In the genomic region with DNA sequence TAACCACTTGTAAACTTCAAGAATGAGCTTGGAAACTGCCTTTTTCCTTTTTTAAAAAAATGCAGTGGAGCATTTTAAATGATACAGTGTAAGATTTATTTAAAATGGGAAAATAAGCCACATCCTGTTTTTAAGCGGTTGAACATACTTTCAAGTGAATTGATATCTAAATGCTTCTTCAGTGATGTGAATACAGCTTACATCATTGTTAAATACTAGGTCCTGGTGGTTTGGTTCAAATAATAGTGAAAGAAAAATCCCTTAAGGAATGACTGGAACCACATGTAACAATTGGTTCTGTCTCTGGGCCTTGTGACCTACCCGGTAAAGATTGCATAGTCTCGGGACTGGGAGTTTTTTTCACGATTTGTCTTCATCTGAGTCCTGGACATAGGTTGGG, we compare ENCODE assay signal across 23 cellular contexts. TPM values are rescaled to one million over a fixed set of nuclear protein-coding genes. Genes with fewer than 3 reads are reported as not detected.
DNase-seq lines count a peak whose midpoint lies in the region; ATAC-seq, FAIRE-seq and TF ChIP-seq lines count a peak whose summit lies in the region.
"Had no signal": no experiment of that assay in that cellular context is flagged by ENCODE, and none has a peak within 500 bp of the region (broad histone marks: within the 10 kb centered on the region; RNA-seq: fewer than 3 reads in every experiment).

No MANE protein-coding gene starts in this region.

- H3K9me3 Mint-ChIP-seq in WTC11 (peaks cover 11% of the 10 kb centered on the region), MCF 10A (ENCODE audit: unreplicated experiment) (no peaks in the 10 kb centered on the region)
- H3K9me3 Mint-ChIP-seq: CD4-positive, alpha-beta T cell had no signal

- DNase-seq in AG10803 (ENCODE audit: low read depth) (peak; percentile 65), HCEC 1CT (peak; percentile 28), WTC11 (ENCODE audit: low spot score) (no peak), fibroblast of the aortic adventitia (ENCODE audit: low read depth) (peak; percentile 35), HTR-8/SVneo (ENCODE audit: insufficient read length, low spot score) (no peak), gastrocnemius medialis (no peak), MCF 10A (ENCODE audit: unreplicated experiment) (no peak)
- DNase-seq: ACHN; CD4-positive, alpha-beta T cell; DND-41; GF-D8; KBM-7; NCI-H1436 treated with DMSO at 0.1 percent for 48 hours; NCI-H2227 treated with DMSO at 0.1 percent for 48 hours; NCI-H524; Peyer's patch had no signal

- FAIRE-seq in HTR-8/SVneo (lab: Jason Lieb, UNC) = no peak
- FAIRE-seq: GM12892, GM19239 had no signal

- H3K9me3 ChIP-seq in gastrocnemius medialis = no peaks in the 10 kb centered on the region
- H3K9me3 ChIP-seq: Peyer's patch had no signal

- BruUV-seq in MCF 10A (replicated peaks; lab: Mats Ljungman, UMichigan) = no TSS peak

- CTCF ChIA-PET in WTC11 (lab: Charles Lee) = no interaction called here
- CTCF ChIA-PET in MCF 10A (lab: Yijun Ruan, JAX) = interaction anchor here (0.6 to 0.7 kb wide), 2 partner anchors 47 to 493 kb away, joined by 3 to 4 read pairs; no protein-coding TSS in a partner anchor

- no peaks in the 10 kb centered on the region; the same call in 1 of the 2 replicates for H3K27me3 Mint-ChIP-seq in WTC11 (ENCODE audit: low read depth)
- peaks cover 24% of the 10 kb centered on the region for H3K27me3 Mint-ChIP-seq in MCF 10A (ENCODE audit: insufficient read depth, unreplicated experiment)

- peaks cover 4% of the 10 kb centered on the region; the same call in 1 of the 2 replicates for H3K36me3 Mint-ChIP-seq in WTC11
- no peaks in the 10 kb centered on the region for H3K36me3 Mint-ChIP-seq in MCF 10A (ENCODE audit: insufficient read depth, unreplicated experiment)

- POLR2A ChIA-PET in WTC11 (lab: Charles Lee) (no interaction called here), MCF 10A (lab: Yijun Ruan, JAX) (interaction anchor here (0.8 to 0.9 kb wide), 2 partner anchors 10 to 72 kb away, joined by 3 read pairs; no protein-coding TSS in a partner anchor)

- H3K4me1 Mint-ChIP-seq in WTC11 (peaks cover 51% of the 10 kb centered on the region), MCF 10A (ENCODE audit: insufficient read depth, unreplicated experiment) (peaks cover 5% of the 10 kb centered on the region)

- H3K27ac ChIP-seq in gastrocnemius medialis = no peak overlapping the region
- H3K27ac ChIP-seq: Peyer's patch had no signal

- H3K27ac Mint-ChIP-seq in WTC11 = no peak overlapping the region; the same call in 1 of the 2 replicates
- no peak overlapping the region for H3K27ac Mint-ChIP-seq in MCF 10A (ENCODE audit: low read depth, unreplicated experiment)
- H3K27ac Mint-ChIP-seq: CD4-positive, alpha-beta T cell had no signal

- no peak for TF ChIP-seq CTCF in AG10803 (conservative IDR thresholded peaks at IDR 0.05; ENCODE audit: low read length)
- TF ChIP-seq CTCF in WTC11 (IDR thresholded peaks at IDR 0.05) = no peak
- no peak for TF ChIP-seq CTCF in fibroblast of the aortic adventitia (IDR thresholded peaks at IDR 0.05; ENCODE audit: insufficient read depth, low read length)
- TF ChIP-seq CTCF in gastrocnemius medialis (IDR thresholded peaks at IDR 0.05 in 4 of 5, conservative IDR thresholded peaks at IDR 0.05 in 1 of 5) = no peak
- TF ChIP-seq CTCF in MCF 10A (IDR thresholded peaks at IDR 0.05; ENCODE audit: unreplicated experiment) = no peak

- no peaks in the 10 kb centered on the region for H3K36me3 ChIP-seq in gastrocnemius medialis
- H3K36me3 ChIP-seq: Peyer's patch had no signal

- no peak for TF ChIP-seq POLR2A in gastrocnemius medialis (IDR thresholded peaks at IDR 0.05)

- intact Hi-C loops in gastrocnemius medialis (cut with DNase I; ENCODE audit: low total_unique reads) = no loop called here
- intact Hi-C loops in MCF 10A (cut with micrococcal nuclease) = no loop called here

- H3K4me3 Mint-ChIP-seq in WTC11 (peak overlapping the region; percentile 15; the same call in 1 of the 2 replicates), MCF 10A (ENCODE audit: unreplicated experiment) (no peak overlapping the region)
- H3K4me3 Mint-ChIP-seq: CD4-positive, alpha-beta T cell had no signal

- peaks cover 0 to 3% (median 0%) of the 10 kb centered on the region in 3 donors for H3K27me3 ChIP-seq in gastrocnemius medialis
- H3K27me3 ChIP-seq: Peyer's patch had no signal

- ATAC-seq in WTC11 (no peak), GM21367 (IDR thresholded peaks at IDR 0.05; ENCODE audit: unreplicated experiment) (no peak), gastrocnemius medialis (no peak)
- ATAC-seq: HCT116, Right ventricle myocardium inferior, SK-N-SH treated with all-trans-retinoic acid at 6 μM for 48 hours had no signal

- H3K4me3 ChIP-seq in AG10803 (ENCODE audit: low read length) (no peak overlapping the region), fibroblast of the aortic adventitia (ENCODE audit: low read depth, low read length) (no peak overlapping the region), gastrocnemius medialis (no peak overlapping the region)
- H3K4me3 ChIP-seq: Peyer's patch had no signal

- no peaks in the 10 kb centered on the region for H3K4me1 ChIP-seq in gastrocnemius medialis
- H3K4me1 ChIP-seq: Peyer's patch had no signal

- in situ Hi-C loops in gastrocnemius medialis (cut with MboI; ENCODE audit: low sequenced_read_pairs in 4 of 4) = no loop called here

TF ChIP-seq in WTC11, 78 proteins besides CTCF, POLR2A, EP300 and RAD21 (continues in another document):
- TF ChIP-seq, protein P1, sequence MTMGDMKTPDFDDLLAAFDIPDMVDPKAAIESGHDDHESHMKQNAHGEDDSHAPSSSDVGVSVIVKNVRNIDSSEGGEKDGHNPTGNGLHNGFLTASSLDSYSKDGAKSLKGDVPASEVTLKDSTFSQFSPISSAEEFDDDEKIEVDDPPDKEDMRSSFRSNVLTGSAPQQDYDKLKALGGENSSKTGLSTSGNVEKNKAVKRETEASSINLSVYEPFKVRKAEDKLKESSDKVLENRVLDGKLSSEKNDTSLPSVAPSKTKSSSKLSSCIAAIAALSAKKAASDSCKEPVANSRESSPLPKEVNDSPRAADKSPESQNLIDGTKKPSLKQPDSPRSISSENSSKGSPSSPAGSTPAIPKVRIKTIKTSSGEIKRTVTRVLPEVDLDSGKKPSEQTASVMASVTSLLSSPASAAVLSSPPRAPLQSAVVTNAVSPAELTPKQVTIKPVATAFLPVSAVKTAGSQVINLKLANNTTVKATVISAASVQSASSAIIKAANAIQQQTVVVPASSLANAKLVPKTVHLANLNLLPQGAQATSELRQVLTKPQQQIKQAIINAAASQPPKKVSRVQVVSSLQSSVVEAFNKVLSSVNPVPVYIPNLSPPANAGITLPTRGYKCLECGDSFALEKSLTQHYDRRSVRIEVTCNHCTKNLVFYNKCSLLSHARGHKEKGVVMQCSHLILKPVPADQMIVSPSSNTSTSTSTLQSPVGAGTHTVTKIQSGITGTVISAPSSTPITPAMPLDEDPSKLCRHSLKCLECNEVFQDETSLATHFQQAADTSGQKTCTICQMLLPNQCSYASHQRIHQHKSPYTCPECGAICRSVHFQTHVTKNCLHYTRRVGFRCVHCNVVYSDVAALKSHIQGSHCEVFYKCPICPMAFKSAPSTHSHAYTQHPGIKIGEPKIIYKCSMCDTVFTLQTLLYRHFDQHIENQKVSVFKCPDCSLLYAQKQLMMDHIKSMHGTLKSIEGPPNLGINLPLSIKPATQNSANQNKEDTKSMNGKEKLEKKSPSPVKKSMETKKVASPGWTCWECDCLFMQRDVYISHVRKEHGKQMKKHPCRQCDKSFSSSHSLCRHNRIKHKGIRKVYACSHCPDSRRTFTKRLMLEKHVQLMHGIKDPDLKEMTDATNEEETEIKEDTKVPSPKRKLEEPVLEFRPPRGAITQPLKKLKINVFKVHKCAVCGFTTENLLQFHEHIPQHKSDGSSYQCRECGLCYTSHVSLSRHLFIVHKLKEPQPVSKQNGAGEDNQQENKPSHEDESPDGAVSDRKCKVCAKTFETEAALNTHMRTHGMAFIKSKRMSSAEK (CRISPR knock-in tag; IDR thresholded peaks at IDR 0.05; ENCODE audit: borderline replicate concordance) = no peak
- TF ChIP-seq, protein P2, sequence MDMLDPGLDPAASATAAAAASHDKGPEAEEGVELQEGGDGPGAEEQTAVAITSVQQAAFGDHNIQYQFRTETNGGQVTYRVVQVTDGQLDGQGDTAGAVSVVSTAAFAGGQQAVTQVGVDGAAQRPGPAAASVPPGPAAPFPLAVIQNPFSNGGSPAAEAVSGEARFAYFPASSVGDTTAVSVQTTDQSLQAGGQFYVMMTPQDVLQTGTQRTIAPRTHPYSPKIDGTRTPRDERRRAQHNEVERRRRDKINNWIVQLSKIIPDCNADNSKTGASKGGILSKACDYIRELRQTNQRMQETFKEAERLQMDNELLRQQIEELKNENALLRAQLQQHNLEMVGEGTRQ (CRISPR knock-in tag; IDR thresholded peaks at IDR 0.05) = no peak
- TF ChIP-seq, protein P3, sequence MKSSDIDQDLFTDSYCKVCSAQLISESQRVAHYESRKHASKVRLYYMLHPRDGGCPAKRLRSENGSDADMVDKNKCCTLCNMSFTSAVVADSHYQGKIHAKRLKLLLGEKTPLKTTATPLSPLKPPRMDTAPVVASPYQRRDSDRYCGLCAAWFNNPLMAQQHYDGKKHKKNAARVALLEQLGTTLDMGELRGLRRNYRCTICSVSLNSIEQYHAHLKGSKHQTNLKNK (CRISPR knock-in tag; IDR thresholded peaks at IDR 0.05) = no peak
- TF ChIP-seq, protein P4, sequence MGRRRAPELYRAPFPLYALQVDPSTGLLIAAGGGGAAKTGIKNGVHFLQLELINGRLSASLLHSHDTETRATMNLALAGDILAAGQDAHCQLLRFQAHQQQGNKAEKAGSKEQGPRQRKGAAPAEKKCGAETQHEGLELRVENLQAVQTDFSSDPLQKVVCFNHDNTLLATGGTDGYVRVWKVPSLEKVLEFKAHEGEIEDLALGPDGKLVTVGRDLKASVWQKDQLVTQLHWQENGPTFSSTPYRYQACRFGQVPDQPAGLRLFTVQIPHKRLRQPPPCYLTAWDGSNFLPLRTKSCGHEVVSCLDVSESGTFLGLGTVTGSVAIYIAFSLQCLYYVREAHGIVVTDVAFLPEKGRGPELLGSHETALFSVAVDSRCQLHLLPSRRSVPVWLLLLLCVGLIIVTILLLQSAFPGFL (CRISPR knock-in tag; IDR thresholded peaks at IDR 0.05; ENCODE audit: borderline replicate concordance) = no peak

RNA-seq across cellular contexts. Expression of a gene that starts 44.2 kb away (rescaled TPM):
- total RNA-seq in WTC11 (2021) (1.0 to 1.2 TPM (median 1.1 TPM) in 3 replicates), fibroblast of the aortic adventitia (ENCODE audit: low replicate concordance) (1.3 and 10.5 TPM in 2 replicates), gastrocnemius medialis (1 to 10 TPM; 1.7 to 8.3 (median 3.3) TPM), MCF 10A (2022) (0.12 and 0.56 TPM in 2 replicates)
- total RNA-seq: CD4-positive, alpha-beta T cell; T-helper 1 cell treated with Interleukin-12 subunit alpha and Interleukin-12 subunit beta and Interleukin-4 antibody, amounts not matched to agents 30 ng/mL and 1 ng/mL, for 36 hours had no signal

Comparison
In these comparisons a context has a peak if more than half of its experiments do, and no peak if none do; other contexts are left out.
1. DNase-seq: peak in AG10803 (single experiment), HCEC 1CT (single experiment) and fibroblast of the aortic adventitia (single experiment); none in WTC11 (single experiment), HTR-8/SVneo (single experiment), gastrocnemius medialis (0 of 2) and MCF 10A (single experiment).